In the genomic region with DNA sequence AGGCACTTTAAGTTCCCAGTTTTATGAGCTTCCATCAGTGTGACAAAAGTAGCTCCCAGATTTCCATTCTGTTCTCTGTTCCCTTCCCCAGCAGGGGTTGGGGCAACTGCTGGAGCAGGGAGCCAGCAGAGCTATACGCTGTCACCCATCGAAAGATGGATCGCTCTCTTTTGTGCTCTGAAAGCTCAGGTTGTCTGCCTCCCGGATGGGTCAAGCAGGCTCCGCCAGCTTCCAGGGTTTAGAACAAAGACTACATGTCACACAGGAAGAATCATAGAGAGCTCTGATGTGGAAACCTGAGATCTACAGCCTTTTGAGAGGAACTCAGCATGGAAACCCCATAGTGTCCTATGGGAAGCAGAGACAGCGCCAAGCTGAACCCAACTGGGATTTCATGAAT, we compare ENCODE assay signal across 1 cellular context.
TF ChIP-seq lines count a peak whose summit lies in the region.

No MANE protein-coding gene starts in this region.

TF ChIP-seq in SK-N-SH, 30 proteins besides CTCF, POLR2A, EP300 and RAD21 (continued from another document):
- TF ChIP-seq USF1 (IDR thresholded peaks at IDR 0.05; ENCODE audit: borderline replicate concordance, low read depth) (no peak), USF2 (IDR thresholded peaks at IDR 0.05; ENCODE audit: borderline replicate concordance, low read depth, low read length) (no peak), YY1 (IDR thresholded peaks at IDR 0.05; ENCODE audit: low read depth) (no peak), TEAD4 (IDR thresholded peaks at IDR 0.05; ENCODE audit: borderline replicate concordance, insufficient read depth) (no peak), JUND (IDR thresholded peaks at IDR 0.05) (no peak), CHD2 (IDR thresholded peaks at IDR 0.05; ENCODE audit: low read length, partially characterized antibody) (no peak), FOXJ3 (CRISPR knock-in tag; IDR thresholded peaks at IDR 0.05) (no peak), POLR2AphosphoS5 (IDR thresholded peaks at IDR 0.05; ENCODE audit: low read depth, low read length) (no peak), MXI1 (IDR thresholded peaks at IDR 0.05; ENCODE audit: low read depth, low read length) (no peak)
- TF ChIP-seq, protein P1, sequence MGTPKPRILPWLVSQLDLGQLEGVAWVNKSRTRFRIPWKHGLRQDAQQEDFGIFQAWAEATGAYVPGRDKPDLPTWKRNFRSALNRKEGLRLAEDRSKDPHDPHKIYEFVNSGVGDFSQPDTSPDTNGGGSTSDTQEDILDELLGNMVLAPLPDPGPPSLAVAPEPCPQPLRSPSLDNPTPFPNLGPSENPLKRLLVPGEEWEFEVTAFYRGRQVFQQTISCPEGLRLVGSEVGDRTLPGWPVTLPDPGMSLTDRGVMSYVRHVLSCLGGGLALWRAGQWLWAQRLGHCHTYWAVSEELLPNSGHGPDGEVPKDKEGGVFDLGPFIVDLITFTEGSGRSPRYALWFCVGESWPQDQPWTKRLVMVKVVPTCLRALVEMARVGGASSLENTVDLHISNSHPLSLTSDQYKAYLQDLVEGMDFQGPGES (IDR thresholded peaks at IDR 0.05; ENCODE audit: low read depth, low read length) = no peak
